9 cellular contexts compared by ENCODE assay signal in the genomic region with DNA sequence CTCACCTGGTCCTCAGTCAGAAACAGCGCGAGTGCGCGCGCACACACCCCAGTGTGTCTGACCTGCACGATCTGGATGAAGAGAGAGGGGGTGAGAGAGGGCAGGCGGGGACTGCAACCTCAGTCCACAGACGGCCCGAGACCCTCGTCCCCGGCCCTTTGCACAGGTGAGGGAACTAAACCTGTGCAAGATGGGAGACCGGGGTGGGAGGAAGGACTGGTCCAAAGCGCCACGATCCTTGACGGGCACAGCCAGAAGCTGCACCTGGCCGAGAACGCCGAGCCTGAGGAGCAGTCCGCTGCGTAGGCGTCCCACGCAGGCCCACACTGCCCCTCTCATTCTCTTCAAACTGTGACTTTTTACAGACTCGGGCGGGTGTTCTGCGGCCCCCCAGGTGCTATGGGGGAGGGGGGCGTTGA. TPM values are rescaled to one million over a fixed set of nuclear protein-coding genes. Genes with fewer than 3 reads are reported as not detected.
DNase-seq lines count a peak whose midpoint lies in the region; ATAC-seq, FAIRE-seq and TF ChIP-seq lines count a peak whose summit lies in the region.
"Had no signal": no experiment of that assay in that cellular context is flagged by ENCODE, and none has a peak within 500 bp of the region (broad histone marks: within the 10 kb centered on the region; RNA-seq: fewer than 3 reads in every experiment).

No MANE protein-coding gene starts in this region.

- H3K9me3 ChIP-seq in WERI-Rb-1 (ENCODE audit: severe bottlenecking), result no peaks in the 10 kb centered on the region
- no peaks in the 10 kb centered on the region for H3K9me3 ChIP-seq in right cardiac atrium (ENCODE audit: control insufficient read depth, low read length)
- H3K9me3 ChIP-seq in small intestine (ENCODE audit: control insufficient read depth, low read depth), result no peaks in the 10 kb centered on the region

- 28% methylated on average over 26 of the region's 26 CpGs for WGBS in right cardiac atrium
- WGBS in small intestine, 3 donors, result 18 to 30% (median 28%) methylated on average over 23 to 26 of the region's 26 CpGs

- H3K4me1 ChIP-seq in right cardiac atrium (ENCODE audit: control insufficient read depth, insufficient read depth, low read length) (peaks cover 13% of the 10 kb centered on the region), small intestine (ENCODE audit: control insufficient read depth in 2 of 2, insufficient read depth in 1 of 2, low read depth in 1 of 2, low read length in 1 of 2) (peaks cover 0 to 4% of the 10 kb centered on the region in 2 donors)

- intact Hi-C loops in right cardiac atrium (cut with DNase I), result no loop called here

- TF ChIP-seq CTCF in HFF-Myc (IDR thresholded peaks at IDR 0.05; ENCODE audit: low read depth, low read length, missing control alignments) (no peak), WERI-Rb-1 (IDR thresholded peaks at IDR 0.05; ENCODE audit: low read depth, low read length) (no peak)

- no peak for FAIRE-seq in small intestine (lab: Jason Lieb, UNC)

- H3K36me3 ChIP-seq in WERI-Rb-1 (peaks cover 18% of the 10 kb centered on the region), small intestine (ENCODE audit: control insufficient read depth in 2 of 2, insufficient read depth in 2 of 2, low read length in 2 of 2) (no peaks in the 10 kb centered on the region)

- peak overlapping the region; percentile 81 for H3K27ac ChIP-seq in WERI-Rb-1
- H3K27ac ChIP-seq in right cardiac atrium (ENCODE audit: low read length), result no peak overlapping the region
- no peak overlapping the region for H3K27ac ChIP-seq in small intestine (ENCODE audit: low read depth in 1 of 2, low read length in 1 of 2)

- ATAC-seq in right cardiac atrium (no peak), HG02973 (IDR thresholded peaks at IDR 0.05; ENCODE audit: unreplicated experiment) (no peak)

- H3K27me3 ChIP-seq in WERI-Rb-1 (ENCODE audit: insufficient read depth, low read depth, severe bottlenecking) (no peaks in the 10 kb centered on the region), right cardiac atrium (ENCODE audit: control insufficient read depth, insufficient read depth) (no peaks in the 10 kb centered on the region), small intestine (ENCODE audit: control insufficient read depth in 2 of 2, insufficient read depth in 2 of 2, low read length in 2 of 2) (no peaks in the 10 kb centered on the region)

- H3K4me3 ChIP-seq in HFF-Myc (replicated peaks; ENCODE audit: low read depth, low read length) (peak overlapping the region; percentile 80), WERI-Rb-1 (ENCODE audit: low read depth, low read length) (peak overlapping the region; percentile 81), right cardiac atrium (ENCODE audit: low read length) (peak overlapping the region; percentile 59), small intestine (ENCODE audit: low read depth in 1 of 2, low read length in 2 of 2) (peak overlapping the region; percentile 57 to 63)

- no peak for DNase-seq in HFF-Myc (ENCODE audit: extremely low read depth, low read depth)
- no peak for DNase-seq in WERI-Rb-1
- peak in 1 of 3 donors; percentile 51 for DNase-seq in right cardiac atrium
- peak; percentile 19 for DNase-seq in small intestine
- no peak for DNase-seq in NCI-H2196 (lab: John Stamatoyannopoulos, UW; ENCODE audit: unreplicated experiment)
- no peak for DNase-seq in NCI-H774 (lab: John Stamatoyannopoulos, UW)
- DNase-seq in hippocampal formation (lab: John Stamatoyannopoulos, UW), result no peak

RNA-seq across cellular contexts. Expression of gene IQCC, which starts 0.5 kb away (rescaled TPM):
- total RNA-seq in right cardiac atrium, result 1 to 10 TPM in 3 of 4 donors, under 1 TPM in 1; 0.81 to 1.5 (median 1.5) TPM
- polyA plus RNA-seq in right cardiac atrium (1.00 TPM), small intestine (1 to 10 TPM in 2 of 3 donors, under 1 TPM in 1; 0.54 to 1.8 (median 1.8) TPM)

RNA-seq across cellular contexts. Expression of gene DCDC2B, which starts 3.9 kb away (rescaled TPM):
- total RNA-seq in right cardiac atrium, result not detected
- polyA plus RNA-seq in right cardiac atrium (0.05 TPM), small intestine (not detected)
- total RNA-seq: M059J had no signal

RNA-seq across cellular contexts. Expression of gene CCDC28B, which starts 4.6 kb away (rescaled TPM):
- 10 to 100 TPM in 3 of 4 donors, 1 to 10 TPM in 1; 8.0 to 18.4 (median 14.5) TPM for total RNA-seq in right cardiac atrium
- 26.9 TPM for polyA plus RNA-seq in right cardiac atrium
- polyA plus RNA-seq in small intestine, result 1 to 10 TPM; 2.5 to 8.1 (median 4.4) TPM

RNA-seq across cellular contexts. Expression of gene TMEM234, which starts 17.2 kb away (rescaled TPM):
- total RNA-seq in right cardiac atrium, result 10 to 100 TPM in 3 of 4 donors, 1 to 10 TPM in 1; 9.1 to 14.4 (median 13.9) TPM
- 13.6 TPM for polyA plus RNA-seq in right cardiac atrium
- 10 to 100 TPM in 1 of 3 donors, 1 to 10 TPM in 2; 6.5 to 12.9 (median 8.1) TPM for polyA plus RNA-seq in small intestine

RNA-seq across cellular contexts. Expression of gene EIF3I, which starts 17.3 kb away (rescaled TPM):
- 100 to 1,000 TPM in 1 of 4 donors, 10 to 100 TPM in 3; 99.2 to 104 (median 99.8) TPM for total RNA-seq in right cardiac atrium
- polyA plus RNA-seq in right cardiac atrium (127 TPM), small intestine (100 to 1,000 TPM; 162 to 234 (median 175) TPM)
